Comparison of ENCODE assay signal across 24 cellular contexts in genomic region chr5:170486366-170486765, GRCh38. TPM values are rescaled to one million over a fixed set of nuclear protein-coding genes. Genes with fewer than 3 reads are reported as not detected.
"Had no signal": no experiment of that assay in that cellular context is flagged by ENCODE, and none has a peak within 500 bp of the region (broad histone marks: within the 10 kb centered on the region; RNA-seq: fewer than 3 reads in every experiment).

No MANE protein-coding gene starts in this region.

- H3K9me3 ChIP-seq: prostate gland had no signal

- H3K4me3 Mint-ChIP-seq: naive thymus-derived CD4-positive, alpha-beta T cell; nephron progenitor cell; stimulated activated naive B cell treated with anti-CD40 and anti-IgM and Interleukin-4, amounts not matched to agents 10 μg/mL and 1 μg/mL and 100 μg/mL, for 72 hours; stimulated activated naive CD8-positive, alpha-beta T cell treated with anti-CD3 and anti-CD28 coated beads, Interleukin-15, amount 100 ng/mL, for 72 hours; type B pancreatic cell had no signal

- H3K27ac Mint-ChIP-seq: nephron progenitor cell; stimulated activated naive B cell treated with anti-CD40 and anti-IgM and Interleukin-4, amounts not matched to agents 10 μg/mL and 1 μg/mL and 100 μg/mL, for 72 hours; stimulated activated naive CD8-positive, alpha-beta T cell treated with anti-CD3 and anti-CD28 coated beads, Interleukin-15, amount 100 ng/mL, for 72 hours; type B pancreatic cell had no signal

- H3K27ac ChIP-seq: dorsolateral prefrontal cortex, foreskin keratinocyte, hepatocyte, parathyroid adenoma, prostate gland, skin epidermis had no signal

- FAIRE-seq: urothelium cell line had no signal

- H3K9me3 Mint-ChIP-seq: naive thymus-derived CD4-positive, alpha-beta T cell; nephron progenitor cell; stimulated activated naive B cell treated with anti-CD40 and anti-IgM and Interleukin-4, amounts not matched to agents 10 μg/mL and 1 μg/mL and 100 μg/mL, for 72 hours; stimulated activated naive CD8-positive, alpha-beta T cell treated with anti-CD3 and anti-CD28 coated beads, Interleukin-15, amount 100 ng/mL, for 72 hours; type B pancreatic cell had no signal

- H3K9ac ChIP-seq: parathyroid adenoma had no signal

- H3K4me3 ChIP-seq: dorsolateral prefrontal cortex, hepatocyte, prostate gland, skin epidermis had no signal

- H3K36me3 Mint-ChIP-seq: naive thymus-derived CD4-positive, alpha-beta T cell; stimulated activated naive B cell treated with anti-CD40 and anti-IgM and Interleukin-4, amounts not matched to agents 10 μg/mL and 1 μg/mL and 100 μg/mL, for 72 hours; type B pancreatic cell had no signal

- H2AFZ ChIP-seq: hepatocyte, parathyroid adenoma had no signal

- H3K4me1 ChIP-seq: foreskin keratinocyte, parathyroid adenoma, prostate gland had no signal

- H3K4me2 ChIP-seq: hepatocyte had no signal

- H3K79me2 ChIP-seq: hepatocyte, parathyroid adenoma had no signal

- H3K27me3 ChIP-seq: dorsolateral prefrontal cortex, foreskin keratinocyte, hepatocyte had no signal

- H3K4me1 Mint-ChIP-seq: stimulated activated naive CD8-positive, alpha-beta T cell treated with anti-CD3 and anti-CD28 coated beads, Interleukin-15, amount 100 ng/mL, for 72 hours had no signal

- H3K36me3 ChIP-seq: prostate gland had no signal

- ATAC-seq: foreskin keratinocyte; left lobe of liver; naive thymus-derived CD4-positive, alpha-beta T cell; sciatic nerve; stimulated activated naive B cell treated with anti-CD40 and anti-IgM and Interleukin-4, amounts not matched to agents 10 μg/mL and 1 μg/mL and 100 μg/mL, for 72 hours; stimulated activated naive CD8-positive, alpha-beta T cell treated with anti-CD3 and anti-CD28 coated beads, Interleukin-15, amount 100 ng/mL, for 72 hours had no signal

- DNase-seq: cortex of kidney; dorsolateral prefrontal cortex; effector CD8-positive, alpha-beta T cell; foreskin keratinocyte; mammary epithelial cell; naive thymus-derived CD4-positive, alpha-beta T cell; nephron progenitor cell; retina; stimulated activated CD4-positive, alpha-beta T cell treated with anti-CD3 and anti-CD28 coated beads, Interleukin-2, amount 100 ng/mL, for 24 hours; stimulated activated CD4-positive, alpha-beta T cell treated with anti-CD3 and anti-CD28 coated beads, Interleukin-4, amount 100 ng/mL, for 4 hours; stimulated activated naive B cell treated with anti-CD40 and anti-IgM and Interleukin-4, amounts not matched to agents 10 μg/mL and 1 μg/mL and 100 μg/mL, for 72 hours; stimulated activated naive CD8-positive, alpha-beta T cell treated with anti-CD3 and anti-CD28 coated beads, Interleukin-15, amount 100 ng/mL, for 72 hours; substantia nigra had no signal

RNA-seq across cellular contexts. Expression of gene KCNIP1, which starts 17.5 kb away (rescaled TPM):
- total RNA-seq: foreskin keratinocyte; left lobe of liver; lower leg skin; mammary epithelial cell; mesenteric fat pad; mononuclear cell; naive thymus-derived CD4-positive, alpha-beta T cell had no signal
- polyA plus RNA-seq: foreskin keratinocyte; mammary epithelial cell; naive thymus-derived CD4-positive, alpha-beta T cell had no signal
